ENCODE assay signal across 15 cellular contexts in the genomic region with DNA sequence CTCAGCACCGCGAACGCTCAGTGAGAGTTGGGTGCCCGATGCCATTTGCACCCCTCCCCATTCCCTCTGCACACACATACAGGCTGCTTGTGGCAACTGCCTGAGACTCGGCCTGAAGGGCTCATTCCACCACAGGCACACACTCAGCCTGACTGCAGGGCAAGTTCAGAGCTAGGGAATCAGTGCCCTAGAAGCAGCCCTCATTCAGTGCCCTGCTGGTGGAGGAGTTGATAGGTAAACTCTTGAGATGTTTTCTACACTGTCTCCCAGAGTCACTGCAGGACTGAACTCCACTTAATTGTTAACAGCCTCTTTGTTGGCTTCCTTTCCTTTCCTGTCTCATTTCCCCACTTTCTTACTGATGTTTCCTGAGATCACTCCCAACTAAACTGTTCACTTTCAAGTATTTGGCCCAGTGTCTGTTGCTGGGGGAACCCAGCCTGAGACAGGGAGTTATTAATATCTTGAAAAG. TPM values are rescaled to one million over a fixed set of nuclear protein-coding genes. Genes with fewer than 3 reads are reported as not detected.
DNase-seq lines count a peak whose midpoint lies in the region; ATAC-seq, FAIRE-seq and TF ChIP-seq lines count a peak whose summit lies in the region.
"Had no signal": no experiment of that assay in that cellular context is flagged by ENCODE, and none has a peak within 500 bp of the region (broad histone marks: within the 10 kb centered on the region; RNA-seq: fewer than 3 reads in every experiment).

No MANE protein-coding gene starts in this region.

- WGBS in A549 (ENCODE audit: missing lambda C conversion rate), result 90% methylated on average over 5 of the region's 5 CpGs
- WGBS in spleen, 5 donors, result 52 to 76% (median 63%) methylated on average over 4 to 5 of the region's 5 CpGs

- CTCF ChIA-PET in A549 (lab: Yijun Ruan, JAX), result interaction anchor here (0.5 to 1.8 kb wide), 2 partner anchors 55 to 114 kb away, joined by 3 to 5 read pairs; no protein-coding TSS in a partner anchor

- H3K4me1 Mint-ChIP-seq in osteocyte (ENCODE audit: unreplicated experiment), result peaks cover 40% of the 10 kb centered on the region
- H3K4me1 Mint-ChIP-seq in naive thymus-derived CD8-positive, alpha-beta T cell, result peaks cover 0 to 2% (median 1%) of the 10 kb centered on the region in 4 donors

- DNase-seq in A549 (ENCODE audit: low read depth in 1 of 2, low spot score in 1 of 2) (no peak), RWPE2 (ENCODE audit: low spot score) (no peak), fibroblast of peridontal ligament (ENCODE audit: extremely low read depth) (peak; percentile 66), osteocyte (ENCODE audit: extremely low spot score, unreplicated experiment) (peak; percentile 70), spleen (no peak), H7 (no peak), DMS53 (lab: John Stamatoyannopoulos, UW) (no peak)
- no peak for DNase-seq in naive thymus-derived CD8-positive, alpha-beta T cell
- DNase-seq: ACHN; body of pancreas; DMS79 treated with DMSO at 0.1 percent for 48 hours; stimulated activated CD4-positive, alpha-beta T cell treated with anti-CD3 and anti-CD28 coated beads, Interleukin-2, amount 100 ng/mL, for 24 hours; stimulated activated naive CD8-positive, alpha-beta T cell treated with anti-CD3 and anti-CD28 coated beads, Interleukin-15, Interleukin-2, amounts not matched to agents 100 U/mL and 50 U/mL, for 24 hours had no signal

- ATAC-seq in A549, result peak; percentile 32 to 56; a peak in 4 of 6 replicates
- ATAC-seq in RWPE2 (ENCODE audit: low read depth), result peak; percentile 30; the same call in 1 of the 3 replicates
- ATAC-seq in naive thymus-derived CD8-positive, alpha-beta T cell, result no peak
- ATAC-seq: body of pancreas; esophagus mucosa; stimulated activated naive CD8-positive, alpha-beta T cell treated with anti-CD3 and anti-CD28 coated beads, Interleukin-15, Interleukin-2, amounts not matched to agents 100 U/mL and 50 U/mL, for 24 hours had no signal

- intact Hi-C loops in spleen (cut with DNase I; ENCODE audit: low total_unique reads), result no loop called here

- H3K4me3 Mint-ChIP-seq in osteocyte (ENCODE audit: unreplicated experiment), result no peak overlapping the region
- H3K4me3 Mint-ChIP-seq in naive thymus-derived CD8-positive, alpha-beta T cell, result no peak overlapping the region

- H3K4me1 ChIP-seq in A549 (peaks cover 36% of the 10 kb centered on the region), RWPE2 (ENCODE audit: insufficient read depth, poor library complexity, severe bottlenecking) (peaks cover 16% of the 10 kb centered on the region), spleen (peaks cover 0 to 8% (median 6%) of the 10 kb centered on the region in 6 donors)
- H3K4me1 ChIP-seq: body of pancreas had no signal

- H3K4me2 ChIP-seq in A549, result no peak overlapping the region

- POLR2A ChIA-PET in A549 (lab: Yijun Ruan, JAX), result interaction anchor here (1.4 kb wide), 1 partner anchor 26 kb away, joined by 4 read pairs; a partner anchor contains a TSS
- POLR2A ChIA-PET in naive thymus-derived CD8-positive, alpha-beta T cell (lab: Charles Lee), result no interaction called here

- H3K9me3 ChIP-seq in A549 (no peaks in the 10 kb centered on the region), RWPE2 (ENCODE audit: severe bottlenecking) (no peaks in the 10 kb centered on the region), spleen (no peaks in the 10 kb centered on the region)
- H3K9me3 ChIP-seq: body of pancreas had no signal

- FAIRE-seq in A549 (lab: Jason Lieb, UNC), result no peak
- FAIRE-seq: islet of Langerhans had no signal

- TF ChIP-seq CTCF in A549 (IDR thresholded peaks at IDR 0.05) (no peak), RWPE2 (IDR thresholded peaks at IDR 0.05; ENCODE audit: poor library complexity, severe bottlenecking) (no peak), osteocyte (IDR thresholded peaks at IDR 0.05) (no peak), spleen (IDR thresholded peaks at IDR 0.05 in 8 of 11, conservative IDR thresholded peaks at IDR 0.05 in 3 of 11) (no peak)

- H3K9me3 Mint-ChIP-seq in osteocyte (ENCODE audit: unreplicated experiment), result no peaks in the 10 kb centered on the region
- H3K9me3 Mint-ChIP-seq in naive thymus-derived CD8-positive, alpha-beta T cell, result no peaks in the 10 kb centered on the region

- no peaks in the 10 kb centered on the region for H3K36me3 Mint-ChIP-seq in osteocyte (ENCODE audit: unreplicated experiment)
- no peaks in the 10 kb centered on the region for H3K36me3 Mint-ChIP-seq in naive thymus-derived CD8-positive, alpha-beta T cell

- peak overlapping the region; percentile 88 for H3K27ac Mint-ChIP-seq in osteocyte (ENCODE audit: unreplicated experiment)
- no peak overlapping the region for H3K27ac Mint-ChIP-seq in naive thymus-derived CD8-positive, alpha-beta T cell

- no peaks in the 10 kb centered on the region for H3K27me3 Mint-ChIP-seq in osteocyte (ENCODE audit: unreplicated experiment)
- peaks cover 0 to 4% (median 0%) of the 10 kb centered on the region in 5 donors for H3K27me3 Mint-ChIP-seq in naive thymus-derived CD8-positive, alpha-beta T cell

- H3K27ac ChIP-seq in A549 (peak overlapping the region; percentile 3 to 68; a peak in 4 of 6 replicates), RWPE2 (ENCODE audit: poor library complexity, severe bottlenecking) (no peak overlapping the region), spleen (peak overlapping the region in 2 of 8 donors; percentile 1 to 21)
- H3K27ac ChIP-seq: body of pancreas had no signal

- H3K27me3 ChIP-seq in RWPE2 (ENCODE audit: insufficient read depth, poor library complexity, severe bottlenecking) (no peaks in the 10 kb centered on the region), spleen (replicated peaks in 1 of 7) (no peaks in the 10 kb centered on the region), H7 (ENCODE audit: control insufficient read depth, insufficient read depth, low read length) (no peaks in the 10 kb centered on the region)
- H3K27me3 ChIP-seq: body of pancreas had no signal

- TF ChIP-seq EP300 in A549 (IDR thresholded peaks at IDR 0.05), result no peak

- no peak for TF ChIP-seq RAD21 in A549 (conservative IDR thresholded peaks at IDR 0.05 in 1 of 2, IDR thresholded peaks at IDR 0.05 in 1 of 2)

- H3K36me3 ChIP-seq in RWPE2 (ENCODE audit: low read depth), result no peaks in the 10 kb centered on the region
- no peaks in the 10 kb centered on the region for H3K36me3 ChIP-seq in spleen
- no peaks in the 10 kb centered on the region for H3K36me3 ChIP-seq in H7 (replicated peaks; ENCODE audit: control insufficient read depth, insufficient read depth, low read length)

- no peak overlapping the region for H3K4me3 ChIP-seq in A549
- no peak overlapping the region for H3K4me3 ChIP-seq in RWPE2 (ENCODE audit: severe bottlenecking)
- H3K4me3 ChIP-seq in spleen, result no peak overlapping the region
- no peak overlapping the region for H3K4me3 ChIP-seq in H7 (ENCODE audit: insufficient read depth, low read depth, low read length)
- H3K4me3 ChIP-seq: body of pancreas had no signal

- TF ChIP-seq POLR2A in A549 (IDR thresholded peaks at IDR 0.05; ENCODE audit: low read length), result no peak
- no peak for TF ChIP-seq POLR2A in spleen (IDR thresholded peaks at IDR 0.05)

TF ChIP-seq in A549, 52 proteins besides CTCF, POLR2A, EP300 and RAD21 (continues in another document):
- TF ChIP-seq ESRRA (IDR thresholded peaks at IDR 0.05; ENCODE audit: borderline replicate concordance, low read length) (no peak), MAZ (IDR thresholded peaks at IDR 0.05; ENCODE audit: borderline replicate concordance, low read depth, low read length) (no peak), NFE2L2 (conservative IDR thresholded peaks at IDR 0.05; ENCODE audit: low read length) (no peak), JUNB (IDR thresholded peaks at IDR 0.05) (no peak), KDM1A (IDR thresholded peaks at IDR 0.05; ENCODE audit: low read depth) (no peak), RNF2 (IDR thresholded peaks at IDR 0.05; ENCODE audit: borderline replicate concordance, low read depth) (no peak), HOXB13 (CRISPR knock-in tag; IDR thresholded peaks at IDR 0.05; ENCODE audit: low read depth) (no peak), CBX8 (IDR thresholded peaks at IDR 0.05) (no peak), CHD4 (IDR thresholded peaks at IDR 0.05; ENCODE audit: borderline replicate concordance) (no peak), BHLHE40 (IDR thresholded peaks at IDR 0.05; ENCODE audit: low read depth, low read length) (no peak), CEBPB (IDR thresholded peaks at IDR 0.05) (no peak), TFCP2L1 (CRISPR knock-in tag; IDR thresholded peaks at IDR 0.05) (no peak), FOSB (CRISPR knock-in tag; IDR thresholded peaks at IDR 0.05) (no peak), NPAS2 (CRISPR knock-in tag; IDR thresholded peaks at IDR 0.05; ENCODE audit: borderline replicate concordance) (no peak)

RNA-seq across cellular contexts. Expression of a gene that starts 16.9 kb away (rescaled TPM):
- polyA plus RNA-seq in A549 (2011; rRNA removed), result 0.26 and 0.47 TPM in 2 replicates
- 0.05 TPM in 1 of 2 replicates, not detected in the other for polyA plus RNA-seq in A549 (2012; cell fraction: cytosol; rRNA removed)
- polyA plus RNA-seq in A549 (2012; cell fraction: nucleus; rRNA removed), result 0.06 TPM in 1 of 2 replicates, not detected in the other
- polyA plus RNA-seq in A549 (2017; fragmentation: RNase III; extraction: RNeasy Plus Mini Kit Qiagen cat#74134 plus additional on column Dnase treatment), result 0.08 to 0.48 TPM (median 0.21 TPM) in 3 replicates
- 1.2 TPM in 1 of 2 replicates, not detected in the other for polyA minus RNA-seq in A549 (2011; rRNA and poly(A)+ RNA removed)
- total RNA-seq in osteocyte, result 1.3 and 2.1 TPM in 2 replicates
- total RNA-seq in spleen, result 1 to 10 TPM in 2 of 7 donors, under 1 TPM in 3, not detected in 2; 0.30 to 1.1 (median 0.72) TPM
- under 1 TPM; 0.26 to 0.48 (median 0.36) TPM for polyA plus RNA-seq in spleen
- total RNA-seq in H7 (2014; rRNA removed; shearing (Covaris generic)), result 0.28 and 0.41 TPM in 2 replicates
- total RNA-seq in naive thymus-derived CD8-positive, alpha-beta T cell, result not detected
- not detected for polyA plus RNA-seq in naive thymus-derived CD8-positive, alpha-beta T cell

RNA-seq across cellular contexts. Expression of a gene that starts 26.1 kb away (rescaled TPM):
- polyA plus RNA-seq in A549 (2011; rRNA removed) (50.0 and 59.9 TPM in 2 replicates), A549 (2017; fragmentation: RNase III; extraction: RNeasy Plus Mini Kit Qiagen cat#74134 plus additional on column Dnase treatment) (144 to 171 TPM (median 156 TPM) in 3 replicates), spleen (10 to 100 TPM in 1 of 3 donors, 1 to 10 TPM in 2; 3.9 to 10.8 (median 6.0) TPM)
- polyA plus RNA-seq in A549 (2012; cell fraction: cytosol; rRNA removed), result 82.2 and 102 TPM in 2 replicates
- polyA plus RNA-seq in A549 (2012; cell fraction: nucleus; rRNA removed), result 122 and 164 TPM in 2 replicates
- 65.0 and 77.8 TPM in 2 replicates for polyA minus RNA-seq in A549 (2011; rRNA and poly(A)+ RNA removed)
- total RNA-seq in osteocyte (2.1 and 2.8 TPM in 2 replicates), spleen (10 to 100 TPM; 15.2 to 53.8 (median 31.4) TPM)
- 14.1 and 21.4 TPM in 2 replicates for total RNA-seq in H7 (2014; rRNA removed; shearing (Covaris generic))
- 1 to 10 TPM; 2.3 TPM for total RNA-seq in naive thymus-derived CD8-positive, alpha-beta T cell
- 1 to 10 TPM in 1 of 3 donors, under 1 TPM in 1, not detected in 1; 0.30 to 1.2 TPM for polyA plus RNA-seq in naive thymus-derived CD8-positive, alpha-beta T cell

Comparison
In these comparisons a context has a peak if more than half of its experiments do, and no peak if none do; other contexts are left out.
1. ATAC-seq: peak in A549 (2 of 2) and RWPE2 (single experiment); none in naive thymus-derived CD8-positive, alpha-beta T cell (0 of 2).
2. DNase-seq: peak in fibroblast of peridontal ligament (single experiment) and osteocyte (single experiment); none in A549 (0 of 2), RWPE2 (single experiment), spleen (single experiment), H7 (single experiment), DMS53 (single experiment) and naive thymus-derived CD8-positive, alpha-beta T cell (0 of 10).